12 cellular contexts compared by ENCODE assay signal in the genomic region with DNA sequence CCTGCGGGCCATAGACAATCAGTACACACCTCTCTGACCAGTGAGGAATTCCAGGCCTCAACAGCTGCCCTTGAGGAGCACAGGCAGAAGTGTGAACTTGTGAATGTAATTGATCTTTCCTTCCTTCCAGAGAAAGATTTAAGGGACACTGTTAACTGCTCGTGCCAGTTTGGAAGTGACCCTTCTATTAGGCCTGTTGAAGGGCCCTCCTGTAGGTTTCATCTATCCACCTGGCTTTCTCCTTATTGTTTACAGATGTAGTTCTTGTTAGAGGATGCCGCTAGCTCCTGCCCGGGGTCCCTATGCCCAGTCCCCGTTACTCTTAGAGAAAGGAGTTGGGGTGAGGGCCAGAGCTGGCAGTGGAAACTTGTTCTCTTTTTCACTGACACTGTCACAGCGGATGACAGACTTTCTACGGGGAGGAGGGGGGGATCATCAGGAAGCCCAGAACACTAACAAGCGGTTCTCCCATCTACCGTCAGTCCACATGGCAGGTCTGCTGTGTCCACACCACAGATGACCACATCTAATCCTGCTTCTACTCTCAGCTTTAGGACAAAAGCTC. TPM values are rescaled to one million over a fixed set of nuclear protein-coding genes. Genes with fewer than 3 reads are reported as not detected.
DNase-seq lines count a peak whose midpoint lies in the region; ATAC-seq and TF ChIP-seq lines count a peak whose summit lies in the region.
"Had no signal": no experiment of that assay in that cellular context is flagged by ENCODE, and none has a peak within 500 bp of the region (broad histone marks: within the 10 kb centered on the region; RNA-seq: fewer than 3 reads in every experiment).

No MANE protein-coding gene starts in this region.

- H3K9me3 ChIP-seq in CD4-positive, CD25-positive, alpha-beta regulatory T cell (ENCODE audit: control insufficient read depth in 2 of 2, low read length in 2 of 2): no peaks in the 10 kb centered on the region
- H3K9me3 ChIP-seq: thoracic aorta had no signal

- DNase-seq in CD4-positive, CD25-positive, alpha-beta regulatory T cell: no peak
- DNase-seq in H4 (ENCODE audit: low spot score) (peak; percentile 1), NCI-H510A treated with DMSO at 0.1 percent for 48 hours (lab: John Stamatoyannopoulos, UW) (no peak), MCF 10A (ENCODE audit: unreplicated experiment) (no peak)
- DNase-seq in naive thymus-derived CD8-positive, alpha-beta T cell: no peak
- DNase-seq: amniotic stem cell, occipital lobe had no signal

- H3K4me1 ChIP-seq in CD4-positive, CD25-positive, alpha-beta regulatory T cell (ENCODE audit: control insufficient read depth, insufficient read depth, low read length, poor library complexity, severe bottlenecking): peaks cover 31% of the 10 kb centered on the region

- no peaks in the 10 kb centered on the region for H3K9me3 Mint-ChIP-seq in CD4-positive, CD25-positive, alpha-beta regulatory T cell
- H3K9me3 Mint-ChIP-seq in brain: no peaks in the 10 kb centered on the region
- no peaks in the 10 kb centered on the region for H3K9me3 Mint-ChIP-seq in naive thymus-derived CD8-positive, alpha-beta T cell
- H3K9me3 Mint-ChIP-seq in MCF 10A (ENCODE audit: unreplicated experiment): no peaks in the 10 kb centered on the region

- intact Hi-C loops in MCF 10A (cut with micrococcal nuclease): no loop called here

- peaks cover 55% of the 10 kb centered on the region for H3K36me3 ChIP-seq in CD4-positive, CD25-positive, alpha-beta regulatory T cell (ENCODE audit: control insufficient read depth, insufficient read depth, low read length)

- no peak for ATAC-seq in CD4-positive, CD25-positive, alpha-beta regulatory T cell (ENCODE audit: low read depth in 2 of 2)
- ATAC-seq in naive thymus-derived CD8-positive, alpha-beta T cell: no peak
- ATAC-seq in SK-N-SH treated with all-trans-retinoic acid at 6 μM for 48 hours: no peak
- no peak for ATAC-seq in HG03159 (IDR thresholded peaks at IDR 0.05; ENCODE audit: unreplicated experiment)

- no peaks in the 10 kb centered on the region for H3K27me3 Mint-ChIP-seq in CD4-positive, CD25-positive, alpha-beta regulatory T cell
- H3K27me3 Mint-ChIP-seq in brain (no peaks in the 10 kb centered on the region), MCF 10A (ENCODE audit: insufficient read depth, unreplicated experiment) (no peaks in the 10 kb centered on the region)
- no peaks in the 10 kb centered on the region for H3K27me3 Mint-ChIP-seq in naive thymus-derived CD8-positive, alpha-beta T cell

- H3K4me3 ChIP-seq in CD4-positive, CD25-positive, alpha-beta regulatory T cell (ENCODE audit: low read depth, low read length): no peak overlapping the region
- H3K4me3 ChIP-seq: thoracic aorta had no signal

- peak overlapping the region in 2 of 3 donors; percentile 6 to 77 for H3K27ac Mint-ChIP-seq in CD4-positive, CD25-positive, alpha-beta regulatory T cell
- H3K27ac Mint-ChIP-seq in brain (peak overlapping the region in 4 of 5 experiments; percentile 28 to 94 (median 80)), MCF 10A (ENCODE audit: low read depth, unreplicated experiment) (no peak overlapping the region)
- peak overlapping the region in 9 of 10 donors; percentile 8 to 83 (median 65) for H3K27ac Mint-ChIP-seq in naive thymus-derived CD8-positive, alpha-beta T cell

- peaks cover 9 to 63% (median 37%) of the 10 kb centered on the region in 4 donors for H3K4me1 Mint-ChIP-seq in CD4-positive, CD25-positive, alpha-beta regulatory T cell
- peaks cover 46% of the 10 kb centered on the region for H3K4me1 Mint-ChIP-seq in brain
- peaks cover 21 to 69% (median 54%) of the 10 kb centered on the region in 4 donors for H3K4me1 Mint-ChIP-seq in naive thymus-derived CD8-positive, alpha-beta T cell
- peaks cover 17% of the 10 kb centered on the region for H3K4me1 Mint-ChIP-seq in MCF 10A (ENCODE audit: insufficient read depth, unreplicated experiment)

- TF ChIP-seq CTCF in brain (conservative IDR thresholded peaks at IDR 0.05): no peak
- no peak for TF ChIP-seq CTCF in MCF 10A (IDR thresholded peaks at IDR 0.05; ENCODE audit: unreplicated experiment)

- H3K27ac ChIP-seq in CD4-positive, CD25-positive, alpha-beta regulatory T cell (ENCODE audit: insufficient read depth, low read length, poor library complexity, severe bottlenecking): no peak overlapping the region
- H3K27ac ChIP-seq: epithelial cell of prostate, thoracic aorta had no signal

- H3K4me3 Mint-ChIP-seq in CD4-positive, CD25-positive, alpha-beta regulatory T cell: peak overlapping the region in 1 of 4 donors; percentile 53
- H3K4me3 Mint-ChIP-seq in brain (no peak overlapping the region), MCF 10A (ENCODE audit: unreplicated experiment) (no peak overlapping the region)
- H3K4me3 Mint-ChIP-seq in naive thymus-derived CD8-positive, alpha-beta T cell: no peak overlapping the region

- H3K27me3 ChIP-seq in CD4-positive, CD25-positive, alpha-beta regulatory T cell (ENCODE audit: control insufficient read depth, insufficient read depth, low read length): no peaks in the 10 kb centered on the region

- CTCF ChIA-PET in MCF 10A (lab: Yijun Ruan, JAX): interaction anchor here (0.5 to 10.8 kb wide), 5 partner anchors 14 to 1875 kb away, joined by 3 to 183 read pairs (median 3); a partner anchor contains a TSS

- no TSS peak for BruUV-seq in MCF 10A (replicated peaks; lab: Mats Ljungman, UMichigan)

- POLR2A ChIA-PET in naive thymus-derived CD8-positive, alpha-beta T cell (lab: Charles Lee): interaction anchor here (1.3 to 1.5 kb wide), 3 partner anchors 14 to 44 kb away, joined by 4 to 8 read pairs (median 6); no protein-coding TSS in a partner anchor
- POLR2A ChIA-PET in MCF 10A (lab: Yijun Ruan, JAX): interaction anchor here (0.6 kb wide), 1 partner anchor 122 kb away, joined by 3 read pairs; no protein-coding TSS in a partner anchor

- H3K36me3 Mint-ChIP-seq in CD4-positive, CD25-positive, alpha-beta regulatory T cell: peaks cover 41% of the 10 kb centered on the region
- H3K36me3 Mint-ChIP-seq in brain (peaks cover 44% of the 10 kb centered on the region), MCF 10A (ENCODE audit: insufficient read depth, unreplicated experiment) (peaks cover 78% of the 10 kb centered on the region)
- H3K36me3 Mint-ChIP-seq in naive thymus-derived CD8-positive, alpha-beta T cell: peaks cover 0 to 47% (median 4%) of the 10 kb centered on the region in 3 donors

TF ChIP-seq in SK-N-SH treated with all-trans-retinoic acid at 6 μM for 48 hours, 23 proteins besides CTCF, POLR2A, EP300 and RAD21 (continues in another document):
- TF ChIP-seq, protein P1, sequence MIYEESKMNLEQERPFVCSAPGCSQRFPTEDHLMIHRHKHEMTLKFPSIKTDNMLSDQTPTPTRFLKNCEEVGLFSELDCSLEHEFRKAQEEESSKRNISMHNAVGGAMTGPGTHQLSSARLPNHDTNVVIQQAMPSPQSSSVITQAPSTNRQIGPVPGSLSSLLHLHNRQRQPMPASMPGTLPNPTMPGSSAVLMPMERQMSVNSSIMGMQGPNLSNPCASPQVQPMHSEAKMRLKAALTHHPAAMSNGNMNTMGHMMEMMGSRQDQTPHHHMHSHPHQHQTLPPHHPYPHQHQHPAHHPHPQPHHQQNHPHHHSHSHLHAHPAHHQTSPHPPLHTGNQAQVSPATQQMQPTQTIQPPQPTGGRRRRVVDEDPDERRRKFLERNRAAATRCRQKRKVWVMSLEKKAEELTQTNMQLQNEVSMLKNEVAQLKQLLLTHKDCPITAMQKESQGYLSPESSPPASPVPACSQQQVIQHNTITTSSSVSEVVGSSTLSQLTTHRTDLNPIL (CRISPR knock-in tag; IDR thresholded peaks at IDR 0.05; ENCODE audit: low read depth): no peak
- no peak for TF ChIP-seq RARB (CRISPR knock-in tag; IDR thresholded peaks at IDR 0.05)
- no peak for TF ChIP-seq TOX (CRISPR knock-in tag; IDR thresholded peaks at IDR 0.05; ENCODE audit: borderline replicate concordance)
- TF ChIP-seq, protein P2, sequence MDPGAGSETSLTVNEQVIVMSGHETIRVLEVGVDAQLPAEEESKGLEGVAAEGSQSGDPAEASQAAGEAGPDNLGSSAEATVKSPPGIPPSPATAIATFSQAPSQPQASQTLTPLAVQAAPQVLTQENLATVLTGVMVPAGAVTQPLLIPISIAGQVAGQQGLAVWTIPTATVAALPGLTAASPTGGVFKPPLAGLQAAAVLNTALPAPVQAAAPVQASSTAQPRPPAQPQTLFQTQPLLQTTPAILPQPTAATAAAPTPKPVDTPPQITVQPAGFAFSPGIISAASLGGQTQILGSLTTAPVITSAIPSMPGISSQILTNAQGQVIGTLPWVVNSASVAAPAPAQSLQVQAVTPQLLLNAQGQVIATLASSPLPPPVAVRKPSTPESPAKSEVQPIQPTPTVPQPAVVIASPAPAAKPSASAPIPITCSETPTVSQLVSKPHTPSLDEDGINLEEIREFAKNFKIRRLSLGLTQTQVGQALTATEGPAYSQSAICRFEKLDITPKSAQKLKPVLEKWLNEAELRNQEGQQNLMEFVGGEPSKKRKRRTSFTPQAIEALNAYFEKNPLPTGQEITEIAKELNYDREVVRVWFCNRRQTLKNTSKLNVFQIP (CRISPR knock-in tag; IDR thresholded peaks at IDR 0.05; ENCODE audit: borderline replicate concordance, low read depth): no peak

RNA-seq across cellular contexts. Expression of a gene that starts 42.6 kb away (rescaled TPM):
- total RNA-seq in CD4-positive, CD25-positive, alpha-beta regulatory T cell: 25.7 TPM
- 1 to 10 TPM; 1.6 to 5.3 (median 3.8) TPM for polyA plus RNA-seq in CD4-positive, CD25-positive, alpha-beta regulatory T cell
- 11.5 and 12.1 TPM in 2 replicates for total RNA-seq in H4 (2014; rRNA removed; shearing (Covaris generic))
- polyA plus RNA-seq in brain (ENCODE audit: insufficient read depth, low read depth, low replicate concordance): 7.4 TPM
- total RNA-seq in naive thymus-derived CD8-positive, alpha-beta T cell: 10 to 100 TPM; 12.5 to 12.8 TPM
- 1 to 10 TPM; 2.1 to 5.3 (median 3.2) TPM for polyA plus RNA-seq in naive thymus-derived CD8-positive, alpha-beta T cell
- total RNA-seq in MCF 10A (2022): 4.5 and 5.1 TPM in 2 replicates
